Comparison of ENCODE assay signal across 19 cellular contexts in the genomic region with DNA sequence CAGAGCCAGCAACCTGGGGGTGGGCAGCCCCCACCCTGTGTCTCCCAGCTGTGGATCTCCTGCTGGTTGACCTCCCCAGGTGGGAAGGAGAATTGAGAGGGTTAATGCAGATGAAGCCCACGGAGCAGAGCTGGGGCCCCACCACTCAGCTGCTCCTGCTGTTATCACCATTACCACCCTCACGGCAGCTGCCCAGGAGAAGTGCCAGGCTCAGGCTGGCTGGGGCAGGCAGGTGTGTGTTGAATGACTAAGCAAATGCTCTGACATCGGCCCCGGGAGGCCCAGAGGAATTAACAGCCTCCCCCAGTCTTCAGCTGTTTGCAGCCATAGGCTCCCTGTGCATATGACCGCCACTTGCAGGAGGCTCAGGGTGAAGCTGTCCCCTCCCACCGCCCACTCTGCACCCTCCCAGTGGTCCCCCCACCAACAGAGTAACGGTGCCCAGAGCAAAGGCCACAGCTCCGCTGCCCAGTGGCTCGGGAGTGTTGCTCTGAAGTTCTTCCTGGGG.
A peak's percentile ranks its signal among the peaks of the same experiment; 100 is the strongest.
DNase-seq lines count a peak whose midpoint lies in the region; ATAC-seq and TF ChIP-seq lines count a peak whose summit lies in the region.
"Had no signal": no experiment of that assay in that cellular context is flagged by ENCODE, and none has a peak within 500 bp of the region (broad histone marks: within the 10 kb centered on the region; RNA-seq: fewer than 3 reads in every experiment).

No MANE protein-coding gene starts in this region.

- H3K4me1 ChIP-seq in SK-N-SH (ENCODE audit: control insufficient read depth in 1 of 2, insufficient read depth in 2 of 2, low read depth in 1 of 2, low read length in 1 of 2) (peaks cover 0 to 19% of the 10 kb centered on the region in 2 experiments; a peak in 1 of 4 replicates), H9 (ENCODE audit: insufficient read depth, low read length) (no peaks in the 10 kb centered on the region; the same call in 1 of the 2 replicates)
- H3K4me1 ChIP-seq: SJCRH30 had no signal

- H3K18ac ChIP-seq in H9 (ENCODE audit: insufficient read length, low read depth, low read length) = no peak overlapping the region

- H3F3A ChIP-seq in SK-N-SH (replicated peaks; ENCODE audit: insufficient read depth) = no peaks in the 10 kb centered on the region

- H3K27me3 Mint-ChIP-seq in H9 (ENCODE audit: low read depth) (no peaks in the 10 kb centered on the region; the same call in 1 of the 2 replicates), glutamatergic neuron (ENCODE audit: unreplicated experiment) (peaks cover 16% of the 10 kb centered on the region)
- H3K27me3 Mint-ChIP-seq: stimulated activated naive CD8-positive, alpha-beta T cell treated with anti-CD3 and anti-CD28 coated beads, Interleukin-15, Interleukin-2, amounts not matched to agents 100 ng/mL and 50 ng/mL, for 24 hours had no signal

- H3K79me1 ChIP-seq in H9 (ENCODE audit: insufficient read depth, low read depth, low read length, poor library complexity, severe bottlenecking) = no peaks in the 10 kb centered on the region

- H3K27ac Mint-ChIP-seq in H9 (no peak overlapping the region), glutamatergic neuron (ENCODE audit: unreplicated experiment) (no peak overlapping the region)
- H3K27ac Mint-ChIP-seq: stimulated activated naive CD8-positive, alpha-beta T cell treated with anti-CD3 and anti-CD28 coated beads, Interleukin-15, Interleukin-2, amounts not matched to agents 100 ng/mL and 50 ng/mL, for 24 hours had no signal

- no peak overlapping the region for H4K91ac ChIP-seq in H9 (ENCODE audit: insufficient read length, low read depth, low read length)

- peak; percentile 16 for DNase-seq in SK-N-SH
- peak; percentile 21 for DNase-seq in H9
- peak in 8 of 10 donors; percentile 6 to 38 (median 24) for DNase-seq in dorsolateral prefrontal cortex
- peak; percentile 38 for DNase-seq in retina
- no peak for DNase-seq in glutamatergic neuron
- no peak for DNase-seq in NCI-H2107 (lab: John Stamatoyannopoulos, UW)
- DNase-seq in AG20443 (ENCODE audit: low spot score) = no peak
- DNase-seq: activated naive CD4-positive, alpha-beta T cell treated with anti-CD3 and anti-CD28 coated beads, Interleukin-2, amount 50 U/mL, for 16 hours; Calu3; cerebellar nuclear complex; Kasumi-1; NCI-H1092 treated with DMSO at 0.1 percent for 48 hours; NCI-H526 treated with DMSO at 0.1 percent for 48 hours; T-helper 2 cell had no signal

- H3K9me2 ChIP-seq in SK-N-SH = no peaks in the 10 kb centered on the region

- no peak overlapping the region for H3K4me2 ChIP-seq in SK-N-SH
- no peak overlapping the region for H3K4me2 ChIP-seq in H9 (ENCODE audit: insufficient read depth, insufficient read length, low read length)

- H3K9ac ChIP-seq in SK-N-SH = no peak overlapping the region
- no peak overlapping the region for H3K9ac ChIP-seq in H9 (ENCODE audit: extremely low read depth, insufficient read length, low read length)
- H3K9ac ChIP-seq: BLaER1 had no signal

- H3K79me2 ChIP-seq in SK-N-SH (ENCODE audit: insufficient read depth) (no peaks in the 10 kb centered on the region), H9 (ENCODE audit: insufficient read depth, low read length) (no peaks in the 10 kb centered on the region)

- H3K23me2 ChIP-seq in H9 (ENCODE audit: insufficient read length, low read depth, low read length, poor library complexity, severe bottlenecking) = no peaks in the 10 kb centered on the region

- H3K4me3 ChIP-seq in SK-N-SH (ENCODE audit: low read depth in 2 of 2, low read length in 1 of 2) = no peak overlapping the region
- no peak overlapping the region for H3K4me3 ChIP-seq in dorsolateral prefrontal cortex
- H3K4me3 ChIP-seq: BLaER1, ovary, SJCRH30 had no signal

- H3K23ac ChIP-seq in H9 (ENCODE audit: insufficient read length, low read depth, low read length) = no peak overlapping the region

- H3K27ac ChIP-seq in SK-N-SH (ENCODE audit: low read depth in 2 of 2, low read length in 1 of 2) (no peak overlapping the region), H9 (ENCODE audit: insufficient read length, low read depth, low read length) (no peak overlapping the region), dorsolateral prefrontal cortex (no peak overlapping the region)
- H3K27ac ChIP-seq: BLaER1, ovary, SJCRH30 had no signal

- H2BK5ac ChIP-seq in H9 (ENCODE audit: insufficient read length, low read length) = no peak overlapping the region

- ATAC-seq in SK-N-SH treated with all-trans-retinoic acid at 6 μM for 48 hours = no peak

- H3K36me3 Mint-ChIP-seq in H9 (ENCODE audit: insufficient read depth in 1 of 3, low read depth in 3 of 3) = no peaks in the 10 kb centered on the region
- no peaks in the 10 kb centered on the region for H3K36me3 Mint-ChIP-seq in glutamatergic neuron (ENCODE audit: unreplicated experiment)

- POLR2A ChIA-PET in SK-N-SH (lab: Yijun Ruan, JAX) = no interaction called here

- no peaks in the 10 kb centered on the region; a peak in 1 of 5 replicates for H3K9me3 Mint-ChIP-seq in H9
- peaks cover 9% of the 10 kb centered on the region for H3K9me3 Mint-ChIP-seq in glutamatergic neuron (ENCODE audit: unreplicated experiment)
- H3K9me3 Mint-ChIP-seq: stimulated activated naive CD8-positive, alpha-beta T cell treated with anti-CD3 and anti-CD28 coated beads, Interleukin-15, Interleukin-2, amounts not matched to agents 100 ng/mL and 50 ng/mL, for 24 hours had no signal

- no peak overlapping the region for H3K4me3 Mint-ChIP-seq in H9
- H3K4me3 Mint-ChIP-seq in glutamatergic neuron (ENCODE audit: unreplicated experiment) = no peak overlapping the region
- H3K4me3 Mint-ChIP-seq: stimulated activated naive CD8-positive, alpha-beta T cell treated with anti-CD3 and anti-CD28 coated beads, Interleukin-15, Interleukin-2, amounts not matched to agents 100 ng/mL and 50 ng/mL, for 24 hours had no signal

- CTCF ChIA-PET in SK-N-SH (lab: Yijun Ruan, JAX) = interaction anchor here (0.6 to 2.7 kb wide), 4 partner anchors 20 to 159 kb away, joined by 3 to 14 read pairs (median 6); no protein-coding TSS in a partner anchor

- no peak overlapping the region for H3K4ac ChIP-seq in H9 (ENCODE audit: low read depth, low read length)

- H2AFZ ChIP-seq in SK-N-SH (ENCODE audit: low read depth) (no peak overlapping the region), H9 (ENCODE audit: low read length) (no peak overlapping the region)

- 33% methylated on average over 2 of the region's 9 CpGs for WGBS in SK-N-SH (ENCODE audit: low lambda C conversion rate)
- no CpG with 5 or more reads among the region's 9 CpGs for WGBS in H9 (ENCODE audit: extremely low coverage, insufficient read length, low lambda C conversion rate)

- H2BK120ac ChIP-seq in H9 (ENCODE audit: low read depth, low read length, poor library complexity, severe bottlenecking) = no peak overlapping the region

- no peak overlapping the region for H2AK5ac ChIP-seq in H9 (ENCODE audit: insufficient read length, low read length)

- no peaks in the 10 kb centered on the region for H3K9me3 ChIP-seq in SK-N-SH
- H3K9me3 ChIP-seq in H9 (ENCODE audit: control insufficient read depth, low read depth, low read length) = no peaks in the 10 kb centered on the region
- H3K9me3 ChIP-seq: BLaER1, ovary, SJCRH30 had no signal

- TF ChIP-seq CTCF in SK-N-SH (IDR thresholded peaks at IDR 0.05) (no peak), H9 (conservative IDR thresholded peaks at IDR 0.05) (no peak), dorsolateral prefrontal cortex (IDR thresholded peaks at IDR 0.05 in 54 of 56, conservative IDR thresholded peaks at IDR 0.05 in 2 of 56; ENCODE audit: low read depth in 1 of 56, partially characterized antibody in 56 of 56) (no peak), glutamatergic neuron (IDR thresholded peaks at IDR 0.05; ENCODE audit: partially characterized antibody, unreplicated experiment) (no peak)

- no peak overlapping the region for H2BK20ac ChIP-seq in H9 (ENCODE audit: low read depth, low read length, poor library complexity, severe bottlenecking)

- TF ChIP-seq RAD21 in SK-N-SH (IDR thresholded peaks at IDR 0.05; ENCODE audit: low read length) = no peak

- H3K27me3 ChIP-seq in SK-N-SH (ENCODE audit: insufficient read depth) (no peaks in the 10 kb centered on the region), H9 (ENCODE audit: insufficient read depth, low read length) (no peaks in the 10 kb centered on the region), dorsolateral prefrontal cortex (peaks cover 0 to 37% (median 13%) of the 10 kb centered on the region in 45 donors)
- H3K27me3 ChIP-seq: BLaER1, ovary had no signal

- H4K20me1 ChIP-seq in SK-N-SH (ENCODE audit: insufficient read depth) (no peaks in the 10 kb centered on the region), H9 (ENCODE audit: control insufficient read depth, insufficient read depth, insufficient read length) (no peaks in the 10 kb centered on the region)
- H4K20me1 ChIP-seq: BLaER1 had no signal

- H4K5ac ChIP-seq in H9 (ENCODE audit: insufficient read length, low read depth, low read length) = no peak overlapping the region

- H3K4me1 Mint-ChIP-seq in H9 (peaks cover 5 to 13% of the 10 kb centered on the region in 2 experiments), glutamatergic neuron (ENCODE audit: low read depth, unreplicated experiment) (peaks cover 14% of the 10 kb centered on the region)

- H2BK15ac ChIP-seq in H9 (ENCODE audit: low read depth, low read length) = no peak overlapping the region

- TF ChIP-seq EP300 in SK-N-SH (IDR thresholded peaks at IDR 0.05; ENCODE audit: borderline replicate concordance in 1 of 2, low read depth in 1 of 2, low read length in 1 of 2) = no peak

- H4K8ac ChIP-seq in H9 (replicated peaks; ENCODE audit: insufficient read length, low read depth, low read length) = no peak overlapping the region

- peak overlapping the region; percentile 29; the same call in 1 of the 2 replicates for H3K14ac ChIP-seq in H9 (ENCODE audit: insufficient read depth, low read length)

- H3T11ph ChIP-seq in H9 (ENCODE audit: low read length) = no peak overlapping the region

- no peak overlapping the region for H2BK12ac ChIP-seq in H9 (ENCODE audit: insufficient read length, low read depth, low read length)

- intact Hi-C loops in dorsolateral prefrontal cortex (cut with DNase I) = no loop called here

- H3K56ac ChIP-seq in H9 (ENCODE audit: insufficient read length, low read depth, low read length) = no peak overlapping the region

- H3K36me3 ChIP-seq in SK-N-SH (replicated peaks in 1 of 2; ENCODE audit: control insufficient read depth in 1 of 2, insufficient read depth in 2 of 2, low read length in 1 of 2) = no peaks in the 10 kb centered on the region
- H3K36me3 ChIP-seq: BLaER1, ovary, SJCRH30 had no signal

TF ChIP-seq in SK-N-SH treated with all-trans-retinoic acid at 6 μM for 48 hours, 23 proteins besides CTCF, POLR2A, EP300 and RAD21 (continues in another document):
- no peak for TF ChIP-seq ZFP3 (CRISPR knock-in tag; IDR thresholded peaks at IDR 0.05)

Comparison
In these comparisons a context has a peak if more than half of its experiments do, and no peak if none do; other contexts are left out.
1. DNase-seq: peak in SK-N-SH (single experiment), H9 (single experiment), dorsolateral prefrontal cortex (8 of 10) and retina (single experiment); none in glutamatergic neuron (single experiment), NCI-H2107 (single experiment) and AG20443 (single experiment).